ENCODE assay signal across 1 cellular context in the genomic region with DNA sequence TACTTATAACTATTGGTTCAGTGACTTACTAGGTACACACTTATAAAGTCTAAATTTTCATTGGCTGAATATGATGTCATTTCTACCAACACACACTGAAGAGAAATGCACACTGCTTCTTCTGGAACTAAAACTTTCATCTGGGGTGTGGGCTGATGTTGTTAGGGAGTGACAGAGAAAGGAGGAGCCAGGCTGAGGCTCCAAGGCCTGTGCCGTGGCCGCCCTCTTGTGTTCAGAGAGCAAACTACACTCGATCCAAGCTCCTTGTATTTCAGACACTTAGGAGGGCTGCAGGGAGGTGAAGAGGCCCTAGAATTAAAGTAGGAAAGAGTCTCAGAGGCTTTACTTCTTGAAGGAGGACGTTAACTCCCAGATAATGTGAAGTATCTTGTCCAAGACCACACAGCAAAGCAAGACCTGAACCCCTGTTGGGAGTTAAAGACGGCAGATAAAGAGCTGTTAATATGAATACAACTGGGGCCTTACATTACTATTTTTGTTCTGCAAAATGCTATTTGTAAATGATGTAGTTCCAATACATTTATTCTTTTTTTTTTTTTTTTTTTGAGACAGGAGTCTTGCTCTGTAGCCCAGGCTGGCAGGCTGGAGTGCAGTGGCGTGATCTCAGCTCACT.
TF ChIP-seq lines count a peak whose summit lies in the region.

No MANE protein-coding gene starts in this region.

TF ChIP-seq in K562, 482 proteins besides CTCF, POLR2A, EP300 and RAD21 (continued from another document):
- TF ChIP-seq, protein P1, sequence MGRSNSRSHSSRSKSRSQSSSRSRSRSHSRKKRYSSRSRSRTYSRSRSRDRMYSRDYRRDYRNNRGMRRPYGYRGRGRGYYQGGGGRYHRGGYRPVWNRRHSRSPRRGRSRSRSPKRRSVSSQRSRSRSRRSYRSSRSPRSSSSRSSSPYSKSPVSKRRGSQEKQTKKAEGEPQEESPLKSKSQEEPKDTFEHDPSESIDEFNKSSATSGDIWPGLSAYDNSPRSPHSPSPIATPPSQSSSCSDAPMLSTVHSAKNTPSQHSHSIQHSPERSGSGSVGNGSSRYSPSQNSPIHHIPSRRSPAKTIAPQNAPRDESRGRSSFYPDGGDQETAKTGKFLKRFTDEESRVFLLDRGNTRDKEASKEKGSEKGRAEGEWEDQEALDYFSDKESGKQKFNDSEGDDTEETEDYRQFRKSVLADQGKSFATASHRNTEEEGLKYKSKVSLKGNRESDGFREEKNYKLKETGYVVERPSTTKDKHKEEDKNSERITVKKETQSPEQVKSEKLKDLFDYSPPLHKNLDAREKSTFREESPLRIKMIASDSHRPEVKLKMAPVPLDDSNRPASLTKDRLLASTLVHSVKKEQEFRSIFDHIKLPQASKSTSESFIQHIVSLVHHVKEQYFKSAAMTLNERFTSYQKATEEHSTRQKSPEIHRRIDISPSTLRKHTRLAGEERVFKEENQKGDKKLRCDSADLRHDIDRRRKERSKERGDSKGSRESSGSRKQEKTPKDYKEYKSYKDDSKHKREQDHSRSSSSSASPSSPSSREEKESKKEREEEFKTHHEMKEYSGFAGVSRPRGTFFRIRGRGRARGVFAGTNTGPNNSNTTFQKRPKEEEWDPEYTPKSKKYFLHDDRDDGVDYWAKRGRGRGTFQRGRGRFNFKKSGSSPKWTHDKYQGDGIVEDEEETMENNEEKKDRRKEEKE (IDR thresholded peaks at IDR 0.05; ENCODE audit: borderline replicate concordance in 1 of 2, control insufficient read depth in 1 of 2, low read depth in 2 of 2, low read length in 1 of 2) = no peak
- TF ChIP-seq SMC3 (conservative IDR thresholded peaks at IDR 0.05; ENCODE audit: insufficient read depth, low read depth, low read length) (peak; percentile 66), NONO (IDR thresholded peaks at IDR 0.05; ENCODE audit: low read depth in 2 of 2, low read length in 1 of 2) (no peak)
